Comparison of ENCODE assay signal across 14 cellular contexts in genomic region chr6:37110455-37111155, GRCh38. TPM values are rescaled to one million over a fixed set of nuclear protein-coding genes. Genes with fewer than 3 reads are reported as not detected.
A peak's percentile ranks its signal among the peaks of the same experiment; 100 is the strongest.
DNase-seq lines count a peak whose midpoint lies in the region; ATAC-seq, FAIRE-seq and TF ChIP-seq lines count a peak whose summit lies in the region.
"Had no signal": no experiment of that assay in that cellular context is flagged by ENCODE, and none has a peak within 500 bp of the region (broad histone marks: within the 10 kb centered on the region; RNA-seq: fewer than 3 reads in every experiment).

No MANE protein-coding gene starts in this region.

- H3K4me3 Mint-ChIP-seq in H9 (no peak overlapping the region), T-helper 17 cell (no peak overlapping the region)
- H3K4me3 Mint-ChIP-seq: central memory CD8-positive, alpha-beta T cell; neural crest cell had no signal

- TF ChIP-seq POLR2A in ovary (IDR thresholded peaks at IDR 0.05), result no peak

- no peak overlapping the region for H2BK15ac ChIP-seq in H9 (ENCODE audit: low read depth, low read length)

- no peaks in the 10 kb centered on the region for H3K27me3 Mint-ChIP-seq in H9 (ENCODE audit: low read depth)
- peaks cover 5% of the 10 kb centered on the region for H3K27me3 Mint-ChIP-seq in T-helper 17 cell
- H3K27me3 Mint-ChIP-seq: central memory CD8-positive, alpha-beta T cell had no signal

- TF ChIP-seq EP300 in ovary (IDR thresholded peaks at IDR 0.05), result no peak

- H3K79me2 ChIP-seq in H9 (ENCODE audit: insufficient read depth, low read length), result no peaks in the 10 kb centered on the region

- no peaks in the 10 kb centered on the region for H3K27me3 ChIP-seq in H9 (ENCODE audit: insufficient read depth, low read length)
- no peaks in the 10 kb centered on the region for H3K27me3 ChIP-seq in ovary
- H3K27me3 ChIP-seq in MG63, result no peaks in the 10 kb centered on the region

- peaks cover 2% of the 10 kb centered on the region; the same call in 1 of the 2 replicates for H3K4me1 ChIP-seq in H9 (ENCODE audit: insufficient read depth, low read length)
- peaks cover 23% of the 10 kb centered on the region for H3K4me1 ChIP-seq in ovary (ENCODE audit: insufficient read depth)

- no peak overlapping the region for H3K23ac ChIP-seq in H9 (ENCODE audit: insufficient read length, low read depth, low read length)

- DNase-seq in GM19239 (ENCODE audit: insufficient read length, low spot score) (peak; percentile 28), H9 (no peak), ovary (peak in 3 of 5 donors; percentile 40 to 76 (median 56)), NCI-H345 (lab: John Stamatoyannopoulos, UW) (no peak), head of caudate nucleus (no peak), MG63 (no peak), T-helper 17 cell (no peak)
- peak; percentile 44 to 50 for DNase-seq in activated T-cell treated with anti-CD3 and anti-CD28 coated beads, Interleukin-2, amount 50 U/mL, for 48 hours
- DNase-seq: activated CD4-positive, CD25-positive, alpha-beta regulatory T cell treated with anti-CD3 and anti-CD28 coated beads, Interleukin-2, amount 50 U/mL, for 72 hours; DND-41; hippocampal formation had no signal

- H3K14ac ChIP-seq in H9 (ENCODE audit: insufficient read depth, low read length), result no peak overlapping the region

- H3K4me3 ChIP-seq in ovary, result no peak overlapping the region
- H3K4me3 ChIP-seq in MG63, result no peak overlapping the region

- no CpG with 5 or more reads among the region's 9 CpGs for WGBS in H9 (ENCODE audit: extremely low coverage, insufficient read length, low lambda C conversion rate)
- WGBS in ovary, 3 donors, result 30 to 37% (median 33%) methylated on average over 9 of the region's 9 CpGs

- no peak overlapping the region for H3K4ac ChIP-seq in H9 (ENCODE audit: low read depth, low read length)

- TF ChIP-seq CTCF in H9 (conservative IDR thresholded peaks at IDR 0.05), result no peak
- TF ChIP-seq CTCF in ovary (IDR thresholded peaks at IDR 0.05), result no peak

- no peak overlapping the region for H2AK5ac ChIP-seq in H9 (ENCODE audit: insufficient read length, low read length)

- H3K4me1 Mint-ChIP-seq in H9, result peaks cover 13 to 15% of the 10 kb centered on the region in 2 experiments
- H3K4me1 Mint-ChIP-seq in T-helper 17 cell, result peaks cover 5% of the 10 kb centered on the region
- H3K4me1 Mint-ChIP-seq: central memory CD8-positive, alpha-beta T cell had no signal

- H4K8ac ChIP-seq in H9 (replicated peaks; ENCODE audit: insufficient read length, low read depth, low read length), result no peak overlapping the region

- H2BK20ac ChIP-seq in H9 (ENCODE audit: low read depth, low read length, poor library complexity, severe bottlenecking), result no peak overlapping the region

- H2BK12ac ChIP-seq in H9 (ENCODE audit: insufficient read length, low read depth, low read length), result no peak overlapping the region

- H3K79me1 ChIP-seq in H9 (ENCODE audit: insufficient read depth, low read depth, low read length, poor library complexity, severe bottlenecking), result no peaks in the 10 kb centered on the region

- no peak overlapping the region for H3T11ph ChIP-seq in H9 (ENCODE audit: low read length)

- H2BK120ac ChIP-seq in H9 (ENCODE audit: low read depth, low read length, poor library complexity, severe bottlenecking), result no peak overlapping the region

- no peak overlapping the region for H3K27ac ChIP-seq in H9 (ENCODE audit: insufficient read length, low read depth, low read length)
- peak overlapping the region in 1 of 2 donors; percentile 78 for H3K27ac ChIP-seq in ovary

- no peaks in the 10 kb centered on the region for H3K9me3 ChIP-seq in H9 (ENCODE audit: control insufficient read depth, low read depth, low read length)
- no peaks in the 10 kb centered on the region for H3K9me3 ChIP-seq in ovary
- H3K9me3 ChIP-seq in MG63, result no peaks in the 10 kb centered on the region
- H3K9me3 ChIP-seq in T-helper 17 cell (ENCODE audit: control insufficient read depth, low read length, poor library complexity, severe bottlenecking), result no peaks in the 10 kb centered on the region

- intact Hi-C loops in ovary (cut with DNase I) (no loop called here), head of caudate nucleus (cut with DNase I) (no loop called here)

- no peak overlapping the region for H4K5ac ChIP-seq in H9 (ENCODE audit: insufficient read length, low read depth, low read length)

- peak; percentile 79 for FAIRE-seq in GM19239 (lab: Jason Lieb, UNC)
- FAIRE-seq: RCC 7860 had no signal

- no peak overlapping the region for H2BK5ac ChIP-seq in H9 (ENCODE audit: insufficient read length, low read length)

- H3K36me3 Mint-ChIP-seq in H9 (ENCODE audit: insufficient read depth in 1 of 3, low read depth in 3 of 3), result peaks cover 11 to 36% (median 21%) of the 10 kb centered on the region in 3 experiments; a peak in 6 of 7 replicates
- no peaks in the 10 kb centered on the region for H3K36me3 Mint-ChIP-seq in T-helper 17 cell (ENCODE audit: low read depth)

- no peaks in the 10 kb centered on the region for H3K23me2 ChIP-seq in H9 (ENCODE audit: insufficient read length, low read depth, low read length, poor library complexity, severe bottlenecking)

- H3K9ac ChIP-seq in H9 (ENCODE audit: extremely low read depth, insufficient read length, low read length), result no peak overlapping the region

- H3K18ac ChIP-seq in H9 (ENCODE audit: insufficient read length, low read depth, low read length), result no peak overlapping the region

- H2AFZ ChIP-seq in H9 (ENCODE audit: low read length), result no peak overlapping the region

- no peaks in the 10 kb centered on the region for H3K36me3 ChIP-seq in ovary
- no peaks in the 10 kb centered on the region for H3K36me3 ChIP-seq in MG63

- no peaks in the 10 kb centered on the region for H3K9me3 Mint-ChIP-seq in H9
- H3K9me3 Mint-ChIP-seq: central memory CD8-positive, alpha-beta T cell had no signal

- no peaks in the 10 kb centered on the region for H4K20me1 ChIP-seq in H9 (ENCODE audit: control insufficient read depth, insufficient read depth, insufficient read length)

- H3K27ac Mint-ChIP-seq in H9 (peak overlapping the region in 2 of 3 experiments; percentile 16 to 45; a peak in 2 of 7 replicates), T-helper 17 cell (no peak overlapping the region)

- no peak for ATAC-seq in T-helper 17 cell

- H3K56ac ChIP-seq in H9 (ENCODE audit: insufficient read length, low read depth, low read length), result no peak overlapping the region

- no peak overlapping the region for H4K91ac ChIP-seq in H9 (ENCODE audit: insufficient read length, low read depth, low read length)

- no peak overlapping the region for H3K4me2 ChIP-seq in H9 (ENCODE audit: insufficient read depth, insufficient read length, low read length)

RNA-seq across cellular contexts. Expression of gene PIM1, which starts 59.3 kb away (rescaled TPM):
- 46.7 and 47.5 TPM in 2 replicates for total RNA-seq in H9 (2021)
- 100 to 1,000 TPM in 1 of 7 donors, 10 to 100 TPM in 6; 41.4 to 135 (median 64.9) TPM for total RNA-seq in ovary
- 10 to 100 TPM; 34.2 to 70.0 TPM for polyA plus RNA-seq in ovary
- 13.0 and 18.9 TPM in 2 replicates for total RNA-seq in MG63 (2014; rRNA removed; shearing (Covaris generic); ENCODE audit: low replicate concordance)
- 100 to 1,000 TPM; 210 to 310 TPM for total RNA-seq in T-helper 17 cell

Comparison
In these comparisons a context has a peak if more than half of its experiments do, and no peak if none do; other contexts are left out.
1. DNase-seq: peak in GM19239 (single experiment), activated T-cell treated with anti-CD3 and anti-CD28 coated beads, Interleukin-2, amount 50 U/mL, for 48 hours (2 of 2) and ovary (3 of 5); none in H9 (single experiment), NCI-H345 (single experiment), head of caudate nucleus (0 of 42), MG63 (single experiment) and T-helper 17 cell (0 of 3).